Comparison of ENCODE assay signal across 31 cellular contexts in genomic region chr1:29186707-29187106, GRCh38. TPM values are rescaled to one million over a fixed set of nuclear protein-coding genes. Genes with fewer than 3 reads are reported as not detected.
DNase-seq lines count a peak whose midpoint lies in the region; ATAC-seq and TF ChIP-seq lines count a peak whose summit lies in the region.
"Had no signal": no experiment of that assay in that cellular context is flagged by ENCODE, and none has a peak within 500 bp of the region (broad histone marks: within the 10 kb centered on the region; RNA-seq: fewer than 3 reads in every experiment).

No MANE protein-coding gene starts in this region.

- H3F3A ChIP-seq in PC-9 (ENCODE audit: insufficient read depth, low read depth), result 0 out of 2 replicates have a peak, but pooled peaks cover 14% of the 10 kb centered on the region

- no peak overlapping the region for H2AFZ ChIP-seq in PC-9

- peak overlapping the region; percentile 31 for H3K27ac Mint-ChIP-seq in progenitor cell of endocrine pancreas
- H3K27ac Mint-ChIP-seq: activated CD4-positive, alpha-beta memory T cell treated with anti-CD3 and anti-CD28 coated beads for 36 hours; activated naive CD8-positive, alpha-beta T cell treated with anti-CD3 and anti-CD28 coated beads, Interleukin-2, amount 10 ng/mL, durations not matched to agents 7 days and 5 days; effector memory CD8-positive, alpha-beta T cell; naive thymus-derived CD4-positive, alpha-beta T cell had no signal

- TF ChIP-seq CTCF in PC-9 (conservative IDR thresholded peaks at IDR 0.05), result no peak
- no peak for TF ChIP-seq CTCF in progenitor cell of endocrine pancreas (IDR thresholded peaks at IDR 0.05; ENCODE audit: unreplicated experiment)
- TF ChIP-seq CTCF in gastroesophageal sphincter (IDR thresholded peaks at IDR 0.05), result no peak

- no peaks in the 10 kb centered on the region for H3K36me3 ChIP-seq in H7 (replicated peaks; ENCODE audit: control insufficient read depth, insufficient read depth, low read length)
- H3K36me3 ChIP-seq in PC-9 (ENCODE audit: low read depth), result no peaks in the 10 kb centered on the region
- H3K36me3 ChIP-seq in gastroesophageal sphincter, result no peaks in the 10 kb centered on the region
- H3K36me3 ChIP-seq: ascending aorta, cardiac muscle cell, heart left ventricle, left lung, Peyer's patch, SJSA1 had no signal

- peak overlapping the region; percentile 61 for H3K27ac ChIP-seq in PC-9
- no peak overlapping the region for H3K27ac ChIP-seq in gastroesophageal sphincter
- H3K27ac ChIP-seq: ascending aorta; BLaER1 treated with 17β-estradiol and CSF1 and Interleukin-3, amounts not matched to agents 10 nM and 100 nM; cardiac muscle cell; coronary artery; heart left ventricle; left lung; Peyer's patch; tibial nerve had no signal

- no TSS peak for BruUV-seq in PC-9 (replicated peaks; lab: Mats Ljungman, UMichigan)

- H3K4me3 ChIP-seq in H7 (ENCODE audit: insufficient read depth, low read depth, low read length), result no peak overlapping the region
- H3K4me3 ChIP-seq in PC-9, result no peak overlapping the region
- H3K4me3 ChIP-seq in gastroesophageal sphincter, result no peak overlapping the region
- H3K4me3 ChIP-seq: ascending aorta; BLaER1 treated with 17β-estradiol and CSF1 and Interleukin-3, amounts not matched to agents 10 nM and 100 nM; cardiac muscle cell; coronary artery; heart left ventricle; left lung; Peyer's patch; SJSA1; tibial nerve had no signal

- H3K4me1 Mint-ChIP-seq in progenitor cell of endocrine pancreas (ENCODE audit: low read depth), result peaks cover 3% of the 10 kb centered on the region

- H3K4me1 ChIP-seq in PC-9 (replicated peaks; ENCODE audit: insufficient read depth) (peaks cover 21% of the 10 kb centered on the region), gastroesophageal sphincter (peaks cover 0 to 8% (median 0%) of the 10 kb centered on the region in 3 donors)

- intact Hi-C loops in PC-9 (cut with micrococcal nuclease; ENCODE audit: unreplicated experiment), result no loop called here

- peaks cover 12% of the 10 kb centered on the region for H3K36me3 Mint-ChIP-seq in progenitor cell of endocrine pancreas (ENCODE audit: insufficient read depth)
- H3K36me3 Mint-ChIP-seq: activated CD4-positive, alpha-beta memory T cell treated with anti-CD3 and anti-CD28 coated beads for 36 hours; activated naive CD8-positive, alpha-beta T cell treated with anti-CD3 and anti-CD28 coated beads, Interleukin-2, amount 10 ng/mL, durations not matched to agents 7 days and 5 days; T-cell had no signal

- DNase-seq in H7 (peak; percentile 46), PC-9 (no peak), islet precursor cell (peak; percentile 49), progenitor cell of endocrine pancreas (ENCODE audit: low spot score, unreplicated experiment) (no peak), NCI-H748 (lab: John Stamatoyannopoulos, UW; ENCODE audit: unreplicated experiment) (no peak)
- DNase-seq in effector CD4-positive, alpha-beta T cell, result no peak
- DNase-seq: activated CD4-positive, alpha-beta memory T cell treated with anti-CD3 and anti-CD28 coated beads for 36 hours; activated effector memory CD4-positive, alpha-beta T cell treated with anti-CD3 and anti-CD28 coated beads, Interleukin-2, amount 50 U/mL, for 16 hours; activated T-cell treated with anti-CD3 and anti-CD28 coated beads for 4 hours; effector memory CD8-positive, alpha-beta T cell; GDM1; heart left ventricle; left lung; naive thymus-derived CD4-positive, alpha-beta T cell; NCI-H1048; NCI-H1694 treated with DMSO at 0.1 percent for 48 hours; NCI-H2171 treated with DMSO at 0.1 percent for 48 hours; NCI-H526; retina had no signal

- ATAC-seq in gastroesophageal sphincter, result no peak
- ATAC-seq: effector memory CD8-positive, alpha-beta T cell; esophagus mucosa; HCT116; heart left ventricle; left lung; naive thymus-derived CD4-positive, alpha-beta T cell; T-cell had no signal

- no peak for TF ChIP-seq EP300 in gastroesophageal sphincter (IDR thresholded peaks at IDR 0.05)

- CTCF ChIA-PET in PC-9 (lab: Charles Lee), result no interaction called here

- 0 out of 2 replicates have a peak overlapping the region, but pooled peaks have one; percentile 26 for H3K4me2 ChIP-seq in PC-9
- H3K4me2 ChIP-seq: BLaER1 treated with 17β-estradiol and CSF1 and Interleukin-3, amounts not matched to agents 10 nM and 100 nM had no signal

- H3K4me3 Mint-ChIP-seq in progenitor cell of endocrine pancreas (ENCODE audit: low read depth), result no peak overlapping the region
- H3K4me3 Mint-ChIP-seq: activated CD4-positive, alpha-beta memory T cell treated with anti-CD3 and anti-CD28 coated beads for 36 hours; activated naive CD8-positive, alpha-beta T cell treated with anti-CD3 and anti-CD28 coated beads, Interleukin-2, amount 10 ng/mL, durations not matched to agents 7 days and 5 days; effector memory CD8-positive, alpha-beta T cell; naive thymus-derived CD4-positive, alpha-beta T cell; T-cell had no signal

- peaks cover 4% of the 10 kb centered on the region for H3K9me3 Mint-ChIP-seq in progenitor cell of endocrine pancreas (ENCODE audit: low read depth)
- H3K9me3 Mint-ChIP-seq: activated CD4-positive, alpha-beta memory T cell treated with anti-CD3 and anti-CD28 coated beads for 36 hours; activated naive CD8-positive, alpha-beta T cell treated with anti-CD3 and anti-CD28 coated beads, Interleukin-2, amount 10 ng/mL, durations not matched to agents 7 days and 5 days; effector memory CD8-positive, alpha-beta T cell; T-cell had no signal

- H3K27me3 ChIP-seq in H7 (ENCODE audit: control insufficient read depth, insufficient read depth, low read length) (no peaks in the 10 kb centered on the region), PC-9 (ENCODE audit: insufficient read depth, low read depth) (no peaks in the 10 kb centered on the region), gastroesophageal sphincter (no peaks in the 10 kb centered on the region)
- H3K27me3 ChIP-seq: ascending aorta; BLaER1 treated with 17β-estradiol and CSF1 and Interleukin-3, amounts not matched to agents 10 nM and 100 nM; cardiac muscle cell; heart left ventricle; left lung; Peyer's patch; SJSA1; tibial nerve had no signal

- POLR2A ChIA-PET in PC-9 (lab: Charles Lee; ENCODE audit: unreplicated experiment), result no interaction called here

- H4K20me1 ChIP-seq in PC-9 (ENCODE audit: insufficient read depth), result no peaks in the 10 kb centered on the region
- H4K20me1 ChIP-seq: BLaER1 treated with 17β-estradiol and CSF1 and Interleukin-3, amounts not matched to agents 10 nM and 100 nM had no signal

- no peak for TF ChIP-seq POLR2A in gastroesophageal sphincter (IDR thresholded peaks at IDR 0.05)

- no peaks in the 10 kb centered on the region for H3K27me3 Mint-ChIP-seq in progenitor cell of endocrine pancreas
- H3K27me3 Mint-ChIP-seq: activated CD4-positive, alpha-beta memory T cell treated with anti-CD3 and anti-CD28 coated beads for 36 hours; activated naive CD8-positive, alpha-beta T cell treated with anti-CD3 and anti-CD28 coated beads, Interleukin-2, amount 10 ng/mL, durations not matched to agents 7 days and 5 days; effector memory CD8-positive, alpha-beta T cell; naive thymus-derived CD4-positive, alpha-beta T cell; T-cell had no signal

- 67 to 86% methylated on average over 1 of the region's 1 CpG for WGBS in gastroesophageal sphincter (ENCODE audit: low coverage in 1 of 2), 2 donors

- no peaks in the 10 kb centered on the region for H3K79me2 ChIP-seq in PC-9 (ENCODE audit: low read depth)

- H3K9me2 ChIP-seq in PC-9 (ENCODE audit: insufficient read depth), result no peaks in the 10 kb centered on the region

- H3K9me3 ChIP-seq in PC-9 (ENCODE audit: insufficient read depth, low read depth) (no peaks in the 10 kb centered on the region), gastroesophageal sphincter (no peaks in the 10 kb centered on the region)
- H3K9me3 ChIP-seq: ascending aorta, heart left ventricle, left lung, Peyer's patch, SJSA1, tibial nerve had no signal

RNA-seq across cellular contexts. Expression of gene SRSF4, which starts 5.0 kb away (rescaled TPM):
- 62.5 and 76.6 TPM in 2 replicates for total RNA-seq in H7 (2014; rRNA removed; shearing (Covaris generic))
- total RNA-seq in PC-9 (2021) (75.7 and 87.6 TPM in 2 replicates), progenitor cell of endocrine pancreas (108 and 111 TPM in 2 replicates), gastroesophageal sphincter (100 to 1,000 TPM in 1 of 4 donors, 10 to 100 TPM in 3; 82.7 to 112 (median 96.8) TPM)

RNA-seq across cellular contexts. Expression of gene MECR, which starts 44.0 kb away (rescaled TPM):
- 62.1 and 71.1 TPM in 2 replicates for total RNA-seq in H7 (2014; rRNA removed; shearing (Covaris generic))
- total RNA-seq in PC-9 (2021) (46.4 and 53.9 TPM in 2 replicates), progenitor cell of endocrine pancreas (28.8 and 35.9 TPM in 2 replicates), gastroesophageal sphincter (10 to 100 TPM in 3 of 4 donors, 1 to 10 TPM in 1; 8.2 to 17.1 (median 12.9) TPM)

RNA-seq across cellular contexts. Expression of gene PTPRU, which starts 49.6 kb away (rescaled TPM):
- total RNA-seq in H7 (2014; rRNA removed; shearing (Covaris generic)), result 24.6 and 28.6 TPM in 2 replicates
- 31.4 and 44.3 TPM in 2 replicates for total RNA-seq in PC-9 (2021)
- 74.0 and 79.4 TPM in 2 replicates for total RNA-seq in progenitor cell of endocrine pancreas
- 10 to 100 TPM; 11.1 to 30.5 (median 23.7) TPM for total RNA-seq in gastroesophageal sphincter

Comparison
In these comparisons a context has a peak if more than half of its experiments do, and no peak if none do; other contexts are left out.
1. DNase-seq: peak in H7 (single experiment) and islet precursor cell (single experiment); none in PC-9 (0 of 2), progenitor cell of endocrine pancreas (single experiment), effector CD4-positive, alpha-beta T cell (single experiment) and NCI-H748 (single experiment).